ENCODE assay signal across 3 cellular contexts in genomic region chr10:20834825-20835224, GRCh38.
A peak's percentile ranks its signal among the peaks of the same experiment; 100 is the strongest.
TF ChIP-seq lines count a peak whose summit lies in the region.

No MANE protein-coding gene starts in this region.

TF ChIP-seq in A549, 52 proteins besides CTCF, POLR2A, EP300 and RAD21:
- no peak for TF ChIP-seq HOXB13 (CRISPR knock-in tag; IDR thresholded peaks at IDR 0.05; ENCODE audit: low read depth)
- TF ChIP-seq MAFK (IDR thresholded peaks at IDR 0.05; ENCODE audit: partially characterized antibody), result peak; percentile 92
- TF ChIP-seq JUN (IDR thresholded peaks at IDR 0.05), result no peak

TF ChIP-seq in IMR-90, 13 proteins besides CTCF, POLR2A, EP300 and RAD21:
- TF ChIP-seq ELK1 (IDR thresholded peaks at IDR 0.05; ENCODE audit: borderline replicate concordance, low read depth, low read length), result no peak
- TF ChIP-seq MAFK (IDR thresholded peaks at IDR 0.05; ENCODE audit: low read depth, low read length), result peak; percentile 90

TF ChIP-seq in H1, 55 proteins besides CTCF, POLR2A, EP300 and RAD21:
- TF ChIP-seq JUND (IDR thresholded peaks at IDR 0.05; ENCODE audit: low read length) (no peak), CREB1 (IDR thresholded peaks at IDR 0.05) (no peak), CHD7 (IDR thresholded peaks at IDR 0.05; ENCODE audit: insufficient replicate concordance, low read length) (no peak), RNF2 (IDR thresholded peaks at IDR 0.05; ENCODE audit: borderline replicate concordance, low read depth, low read length, missing control alignments, poor library complexity, severe bottlenecking) (no peak), TCF12 (IDR thresholded peaks at IDR 0.05; ENCODE audit: low read depth, low read length) (no peak), MAFK (IDR thresholded peaks at IDR 0.05; ENCODE audit: low read depth, low read length) (peak; percentile 68; the same call in 1 of the 2 replicates), BACH1 (IDR thresholded peaks at IDR 0.05; ENCODE audit: low read length) (no peak), SIN3A (conservative IDR thresholded peaks at IDR 0.05 in 1 of 2, IDR thresholded peaks at IDR 0.05 in 1 of 2; ENCODE audit: low read depth in 1 of 2, low read length in 2 of 2) (no peak)
